ENCODE assay signal across 18 cellular contexts in the genomic region with DNA sequence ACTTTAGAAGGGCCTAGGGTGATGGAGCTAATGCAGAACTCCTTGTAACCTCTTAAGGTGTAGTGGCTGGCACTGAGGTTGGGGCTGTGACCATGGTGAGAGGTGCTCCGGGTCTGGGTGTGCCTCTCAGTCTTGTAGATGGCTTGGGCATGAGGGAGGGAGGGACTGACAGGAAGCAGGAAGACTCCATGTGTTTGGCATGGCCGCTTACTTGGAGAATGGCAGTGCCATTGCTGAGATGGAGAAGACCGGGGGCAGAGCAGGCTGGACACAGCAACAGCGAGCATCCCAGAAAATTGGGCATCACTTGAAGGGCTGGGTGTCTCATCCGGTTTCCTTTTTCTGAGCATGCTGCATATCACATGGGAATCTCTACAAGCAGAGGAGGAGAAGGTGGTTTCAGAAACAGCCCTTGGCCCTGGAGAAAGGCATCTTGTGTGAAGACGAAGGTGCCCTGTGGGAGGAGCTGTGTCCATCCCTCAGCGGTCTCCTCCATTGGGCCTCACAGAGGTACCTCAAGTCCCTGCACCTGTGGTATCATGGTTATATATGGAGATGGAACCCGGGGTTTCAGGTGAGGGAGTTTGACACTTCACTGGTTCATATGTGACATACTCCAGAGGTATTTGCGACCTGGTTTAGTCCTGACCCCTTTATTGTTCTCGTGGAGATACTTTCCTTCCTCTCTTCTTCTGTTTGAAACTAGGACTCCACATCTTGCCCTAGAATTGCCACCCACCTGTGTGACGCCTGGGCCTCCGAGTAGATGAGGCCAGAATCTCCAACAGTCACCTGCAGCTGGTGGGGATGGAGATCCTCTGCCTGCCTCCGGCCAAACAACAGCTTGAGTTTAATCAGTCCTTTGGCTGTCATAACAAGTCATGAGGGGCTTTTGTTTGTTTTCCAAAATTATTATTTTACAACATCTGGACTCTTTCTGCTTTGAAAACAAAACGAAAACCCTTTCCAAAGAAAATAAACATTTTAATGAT. TPM values are rescaled to one million over a fixed set of nuclear protein-coding genes. Genes with fewer than 3 reads are reported as not detected.
DNase-seq lines count a peak whose midpoint lies in the region; ATAC-seq and TF ChIP-seq lines count a peak whose summit lies in the region.
"Had no signal": no experiment of that assay in that cellular context is flagged by ENCODE, and none has a peak within 500 bp of the region (broad histone marks: within the 10 kb centered on the region; RNA-seq: fewer than 3 reads in every experiment).

No MANE protein-coding gene starts in this region.

- no peaks in the 10 kb centered on the region for H3K27me3 Mint-ChIP-seq in CD8-positive, alpha-beta T cell (ENCODE audit: low read depth)
- no peaks in the 10 kb centered on the region for H3K27me3 Mint-ChIP-seq in activated naive CD4-positive, alpha-beta T cell treated with anti-CD3 and anti-CD28 coated beads for 36 hours (ENCODE audit: low read depth)
- H3K27me3 Mint-ChIP-seq: progenitor cell of endocrine pancreas had no signal

- peak; percentile 14 for DNase-seq in activated CD4-positive, CD25-positive, alpha-beta regulatory T cell treated with anti-CD3 and anti-CD28 coated beads, Interleukin-2, amount 50 U/mL, for 72 hours
- no peak for DNase-seq in activated CD4-positive, CD25-positive, alpha-beta regulatory T cell (lab: John Stamatoyannopoulos, UW)
- DNase-seq in CD8-positive, alpha-beta T cell: no peak
- DNase-seq in gastrocnemius medialis (no peak), brain microvascular endothelial cell (no peak)
- DNase-seq in stimulated activated CD4-positive, alpha-beta T cell treated with anti-CD3 and anti-CD28 coated beads, Interleukin-2, amount 100 ng/mL, for 24 hours: no peak
- DNase-seq in activated naive CD4-positive, alpha-beta T cell treated with anti-CD3 and anti-CD28 coated beads for 36 hours: no peak
- DNase-seq: activated naive CD4-positive, alpha-beta T cell; dermis blood vessel endothelial cell; HCEC 1CT; NCI-H1105; NCI-H2107; small intestine had no signal

- H3K27ac Mint-ChIP-seq in CD8-positive, alpha-beta T cell: peak overlapping the region; percentile 70
- H3K27ac Mint-ChIP-seq in activated naive CD4-positive, alpha-beta T cell treated with anti-CD3 and anti-CD28 coated beads for 36 hours: no peak overlapping the region
- H3K27ac Mint-ChIP-seq: progenitor cell of endocrine pancreas had no signal

- no peak for TF ChIP-seq CTCF in CD8-positive, alpha-beta T cell (IDR thresholded peaks at IDR 0.05)
- TF ChIP-seq CTCF in gastrocnemius medialis (IDR thresholded peaks at IDR 0.05 in 4 of 5, conservative IDR thresholded peaks at IDR 0.05 in 1 of 5) (no peak), brain microvascular endothelial cell (IDR thresholded peaks at IDR 0.05; ENCODE audit: low read depth, low read length, missing control alignments) (no peak)

- no peaks in the 10 kb centered on the region for H3K9me3 ChIP-seq in CD8-positive, alpha-beta T cell (ENCODE audit: low read length)
- H3K9me3 ChIP-seq in gastrocnemius medialis: no peaks in the 10 kb centered on the region
- H3K9me3 ChIP-seq: tibial nerve had no signal

- in situ Hi-C loops in gastrocnemius medialis (cut with MboI; ENCODE audit: low sequenced_read_pairs in 4 of 4): no loop called here
- in situ Hi-C loops in brain microvascular endothelial cell (cut with HindIII; ENCODE audit: low pct_ligation_motif_present, low sequenced_read_pairs): no loop called here

- CTCF ChIA-PET in CD8-positive, alpha-beta T cell (lab: Charles Lee): interaction anchor here (1.2 to 3.8 kb wide), 3 partner anchors 26 to 40 kb away, joined by 3 to 15 read pairs (median 3); no protein-coding TSS in a partner anchor
- CTCF ChIA-PET in activated naive CD4-positive, alpha-beta T cell treated with anti-CD3 and anti-CD28 coated beads for 36 hours (lab: Charles Lee): interaction anchor here (0.6 to 2.8 kb wide), 3 partner anchors 14 to 28 kb away, joined by 3 to 16 read pairs (median 3); no protein-coding TSS in a partner anchor

- peaks cover 83% of the 10 kb centered on the region for H3K4me1 Mint-ChIP-seq in CD8-positive, alpha-beta T cell (ENCODE audit: low read depth)
- peaks cover 66% of the 10 kb centered on the region for H3K4me1 Mint-ChIP-seq in activated naive CD4-positive, alpha-beta T cell treated with anti-CD3 and anti-CD28 coated beads for 36 hours (ENCODE audit: low read depth)

- no peak for ATAC-seq in CD8-positive, alpha-beta T cell
- ATAC-seq in gastrocnemius medialis: no peak
- ATAC-seq: esophagus mucosa had no signal

- POLR2A ChIA-PET in CD8-positive, alpha-beta T cell (lab: Charles Lee): no interaction called here

- no peaks in the 10 kb centered on the region for H3K36me3 ChIP-seq in CD8-positive, alpha-beta T cell (ENCODE audit: insufficient read depth, low read length)
- H3K36me3 ChIP-seq in gastrocnemius medialis (no peaks in the 10 kb centered on the region), brain microvascular endothelial cell (replicated peaks) (no peaks in the 10 kb centered on the region)
- H3K36me3 ChIP-seq: tibial nerve had no signal

- H3K4me3 ChIP-seq in CD8-positive, alpha-beta T cell (ENCODE audit: low read depth, low read length): no peak overlapping the region
- H3K4me3 ChIP-seq in gastrocnemius medialis (no peak overlapping the region), brain microvascular endothelial cell (ENCODE audit: low read depth, low read length) (no peak overlapping the region)
- H3K4me3 ChIP-seq: lung, tibial nerve had no signal

- peaks cover 79% of the 10 kb centered on the region for H3K4me1 ChIP-seq in CD8-positive, alpha-beta T cell (ENCODE audit: insufficient read depth, low read length)
- H3K4me1 ChIP-seq in gastrocnemius medialis: peaks cover 39 to 47% of the 10 kb centered on the region in 2 donors

- no peaks in the 10 kb centered on the region for H3K9me3 Mint-ChIP-seq in CD8-positive, alpha-beta T cell
- peaks cover 4% of the 10 kb centered on the region for H3K9me3 Mint-ChIP-seq in activated naive CD4-positive, alpha-beta T cell treated with anti-CD3 and anti-CD28 coated beads for 36 hours

- no peak overlapping the region for H3K27ac ChIP-seq in CD8-positive, alpha-beta T cell (ENCODE audit: low read depth, low read length)
- peak overlapping the region; percentile 6 for H3K27ac ChIP-seq in cingulate gyrus (ENCODE audit: low read depth, low read length)
- H3K27ac ChIP-seq in gastrocnemius medialis: peak overlapping the region; percentile 12 to 47 (median 34)
- no peak overlapping the region for H3K27ac ChIP-seq in brain microvascular endothelial cell

- intact Hi-C loops in CD8-positive, alpha-beta T cell (cut with DNase I, micrococcal nuclease): loop anchor here (2.0 kb wide), 2 partner anchors 15 to 45 kb away; a partner anchor contains a TSS
- intact Hi-C loops in gastrocnemius medialis (cut with DNase I; ENCODE audit: low total_unique reads): no loop called here
- intact Hi-C loops in activated naive CD4-positive, alpha-beta T cell treated with anti-CD3 and anti-CD28 coated beads for 36 hours (cut with micrococcal nuclease): loop anchor here (2.0 kb wide), 1 partner anchor 15 kb away; no protein-coding TSS in a partner anchor

- peak overlapping the region; percentile 32 for H3K4me3 Mint-ChIP-seq in CD8-positive, alpha-beta T cell
- H3K4me3 Mint-ChIP-seq in activated naive CD4-positive, alpha-beta T cell treated with anti-CD3 and anti-CD28 coated beads for 36 hours: no peak overlapping the region

- TF ChIP-seq POLR2A in gastrocnemius medialis (IDR thresholded peaks at IDR 0.05): no peak

- no peaks in the 10 kb centered on the region for H3K27me3 ChIP-seq in CD8-positive, alpha-beta T cell (ENCODE audit: insufficient read depth, low read length)
- H3K27me3 ChIP-seq in gastrocnemius medialis (no peaks in the 10 kb centered on the region), brain microvascular endothelial cell (replicated peaks) (no peaks in the 10 kb centered on the region)
- H3K27me3 ChIP-seq: tibial nerve had no signal

- peaks cover 34% of the 10 kb centered on the region for H3K36me3 Mint-ChIP-seq in CD8-positive, alpha-beta T cell
- H3K36me3 Mint-ChIP-seq in activated naive CD4-positive, alpha-beta T cell treated with anti-CD3 and anti-CD28 coated beads for 36 hours (ENCODE audit: low read depth): peaks cover 5% of the 10 kb centered on the region

RNA-seq across cellular contexts. Expression of a gene that starts 45.6 kb away (rescaled TPM):
- 10 to 100 TPM; 60.3 to 67.5 TPM for total RNA-seq in CD8-positive, alpha-beta T cell
- 10 to 100 TPM in 3 of 4 donors, 1 to 10 TPM in 1; 9.8 to 19.6 (median 16.0) TPM for total RNA-seq in gastrocnemius medialis
- 10 to 100 TPM; 33.1 to 34.8 TPM for total RNA-seq in activated naive CD4-positive, alpha-beta T cell treated with anti-CD3 and anti-CD28 coated beads for 36 hours

Comparison
In these comparisons a context has a peak if more than half of its experiments do, and no peak if none do; other contexts are left out.
1. H3K27ac ChIP-seq: peak in cingulate gyrus (single experiment) and gastrocnemius medialis (4 of 4); none in CD8-positive, alpha-beta T cell (single experiment) and brain microvascular endothelial cell (single experiment).